ENCODE assay signal across 10 cellular contexts in the genomic region with DNA sequence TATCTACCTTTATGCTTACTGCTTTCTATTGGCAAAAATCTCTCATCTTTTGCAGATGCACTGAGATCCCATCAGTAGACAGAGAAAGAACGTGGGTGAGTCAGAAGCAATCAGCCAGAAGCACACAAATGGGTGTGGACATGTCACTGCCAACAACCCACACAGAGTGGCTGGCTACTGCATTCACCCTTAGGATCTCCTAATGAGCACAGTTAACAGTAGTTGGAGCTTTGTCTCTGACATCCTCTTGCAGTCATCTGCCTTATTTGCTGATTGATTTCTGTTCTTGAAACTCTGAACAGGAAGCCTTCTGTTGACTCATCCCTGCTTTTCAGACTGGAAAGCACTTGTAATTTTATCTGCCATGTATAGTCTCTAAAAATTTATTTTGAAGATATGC.
DNase-seq lines count a peak whose midpoint lies in the region; ATAC-seq, FAIRE-seq and TF ChIP-seq lines count a peak whose summit lies in the region.
"Had no signal": no experiment of that assay in that cellular context is flagged by ENCODE, and none has a peak within 500 bp of the region (broad histone marks: within the 10 kb centered on the region; RNA-seq: fewer than 3 reads in every experiment).

No MANE protein-coding gene starts in this region.

- TF ChIP-seq RAD21 in GM12878 (IDR thresholded peaks at IDR 0.05; ENCODE audit: insufficient read depth, low read depth, low read length), result no peak; the same call in 1 of the 2 replicates

- no peak for TF ChIP-seq POLR2A in GM12878 (IDR thresholded peaks at IDR 0.05; ENCODE audit: low read depth, low read length)

- no peaks in the 10 kb centered on the region for H3F3A ChIP-seq in Loucy (ENCODE audit: low read depth)

- CTCF ChIA-PET in A673 (lab: Charles Lee), result no interaction called here
- CTCF ChIA-PET in GM12878 (lab: Yijun Ruan, JAX), result interaction anchor here (1.0 to 3.5 kb wide), 7 partner anchors 11 to 75 kb away, joined by 3 to 15 read pairs (median 4); no protein-coding TSS in a partner anchor

- 4% methylated on average over 1 of the region's 1 CpG for WGBS in GM12878 (ENCODE audit: insufficient coverage, insufficient replicate concordance, low lambda C conversion rate, missing lambda C conversion rate)
- WGBS in hepatocyte (ENCODE audit: low lambda C conversion rate, missing lambda C conversion rate), result 24% methylated on average over 1 of the region's 1 CpG

- in situ Hi-C loops in GM12878 (cut with MboI), result no loop called here

- H3K4me2 ChIP-seq in Loucy (ENCODE audit: low read depth, low read length, poor library complexity, severe bottlenecking) (peak overlapping the region; percentile 11), GM12878 (ENCODE audit: control insufficient read depth, insufficient read depth) (peak overlapping the region; percentile 22; the same call in 1 of the 2 replicates), hepatocyte (no peak overlapping the region)

- SMC1A ChIA-PET in GM12878 (lab: Charles Lee; ENCODE audit: uncharacterized antibody, unreplicated experiment), result interaction anchor here (0.7 to 2.5 kb wide), 11 partner anchors 12 to 133 kb away, joined by 3 to 18 read pairs (median 4); no protein-coding TSS in a partner anchor

- peak; percentile 33 to 47; a peak in 1 of 4 replicates for TF ChIP-seq EP300 in GM12878 (IDR thresholded peaks at IDR 0.05; ENCODE audit: borderline replicate concordance in 1 of 2, control insufficient read depth in 1 of 2, low read depth in 2 of 2, low read length in 2 of 2)

- H3K4me3 ChIP-seq in A673 (ENCODE audit: low read depth, low read length, poor library complexity, severe bottlenecking) (no peak overlapping the region), GM06990 (replicated peaks; ENCODE audit: low read depth, low read length) (no peak overlapping the region), Loucy (ENCODE audit: low read length, poor library complexity, severe bottlenecking) (no peak overlapping the region), GM12878 (no peak overlapping the region), BE2C (ENCODE audit: low read depth, low read length) (no peak overlapping the region), hepatocyte (no peak overlapping the region)

- H3K79me2 ChIP-seq in Loucy (ENCODE audit: insufficient read depth, low read length) (no peaks in the 10 kb centered on the region; the same call in 1 of the 2 replicates), GM12878 (ENCODE audit: control insufficient read depth, insufficient read depth, low read length) (no peaks in the 10 kb centered on the region), hepatocyte (no peaks in the 10 kb centered on the region)

- no peaks in the 10 kb centered on the region for H3K4me1 ChIP-seq in A673 (ENCODE audit: insufficient read depth, low read length, poor library complexity, severe bottlenecking)
- H3K4me1 ChIP-seq in Loucy (ENCODE audit: insufficient read depth, low read length, poor library complexity, severe bottlenecking), result peaks cover 46% of the 10 kb centered on the region
- H3K4me1 ChIP-seq in GM12878 (ENCODE audit: control insufficient read depth, insufficient read depth, low read length), result no peaks in the 10 kb centered on the region
- H3K4me1 ChIP-seq in BE2C, result no peaks in the 10 kb centered on the region
- no peaks in the 10 kb centered on the region for H3K4me1 ChIP-seq in hepatocyte (ENCODE audit: insufficient read depth)

- no peaks in the 10 kb centered on the region for H3K36me3 ChIP-seq in A673 (ENCODE audit: insufficient read depth, low read length, poor library complexity, severe bottlenecking)
- no peaks in the 10 kb centered on the region for H3K36me3 ChIP-seq in GM06990 (ENCODE audit: control insufficient read depth, insufficient read depth, low read length)
- H3K36me3 ChIP-seq in Loucy (ENCODE audit: insufficient read depth, low read length), result no peaks in the 10 kb centered on the region
- no peaks in the 10 kb centered on the region for H3K36me3 ChIP-seq in GM12878 (ENCODE audit: control insufficient read depth in 2 of 2, insufficient read depth in 2 of 2, low read length in 1 of 2)
- H3K36me3 ChIP-seq in BE2C, result no peaks in the 10 kb centered on the region
- no peaks in the 10 kb centered on the region for H3K36me3 ChIP-seq in hepatocyte (replicated peaks; ENCODE audit: insufficient read depth, low read depth)

- BruUV-seq in A673 (replicated peaks; lab: Mats Ljungman, UMichigan) (no TSS peak), GM12878 (replicated peaks; lab: Mats Ljungman, UMichigan) (no TSS peak)

- 0 out of 2 replicates have a peak overlapping the region, but pooled peaks have one; percentile 9 for H2AFZ ChIP-seq in Loucy (ENCODE audit: low read length)
- no peak overlapping the region for H2AFZ ChIP-seq in GM12878 (ENCODE audit: control insufficient read depth, low read depth, low read length)
- H2AFZ ChIP-seq in hepatocyte, result no peak overlapping the region

- POLR2A ChIA-PET in A673 (lab: Charles Lee; ENCODE audit: low non-redundant PET), result no interaction called here
- POLR2A ChIA-PET in GM12878 (lab: Charles Lee), result interaction anchor here (1.0 kb wide), 1 partner anchor 8 kb away, joined by 4 read pairs; no protein-coding TSS in a partner anchor

- TF ChIP-seq CTCF in A673 (conservative IDR thresholded peaks at IDR 0.05; ENCODE audit: low read depth, low read length) (no peak), GM06990 (IDR thresholded peaks at IDR 0.05; ENCODE audit: insufficient read depth, low read length, poor library complexity, severe bottlenecking) (no peak), Loucy (conservative IDR thresholded peaks at IDR 0.05; ENCODE audit: low read length) (no peak), GM12878 (IDR thresholded peaks at IDR 0.05 in 2 of 3, conservative IDR thresholded peaks at IDR 0.05 in 1 of 3; ENCODE audit: control insufficient read depth in 2 of 3, extremely low read depth in 1 of 3, insufficient read depth in 1 of 3, low read depth in 3 of 3, low read length in 3 of 3) (no peak), BE2C (IDR thresholded peaks at IDR 0.05; ENCODE audit: low read depth, low read length) (no peak), hepatocyte (IDR thresholded peaks at IDR 0.05; ENCODE audit: poor library complexity) (no peak)

- H3K9ac ChIP-seq in Loucy (ENCODE audit: low read depth, low read length, poor library complexity, severe bottlenecking) (peak overlapping the region; percentile 1), GM12878 (ENCODE audit: control insufficient read depth, insufficient read depth, low read length) (no peak overlapping the region)

- FAIRE-seq in GM12878 (lab: Jason Lieb, UNC), result no peak
- FAIRE-seq: endothelial cell of umbilical vein had no signal

- H3K9me2 ChIP-seq in Loucy (replicated peaks; ENCODE audit: low read depth, low read length), result no peaks in the 10 kb centered on the region
- no peaks in the 10 kb centered on the region for H3K9me2 ChIP-seq in hepatocyte (replicated peaks; ENCODE audit: insufficient read depth)

- H3K27ac ChIP-seq in A673 (ENCODE audit: low read depth, low read length, poor library complexity, severe bottlenecking) (no peak overlapping the region), GM12878 (ENCODE audit: control insufficient read depth, insufficient read depth) (no peak overlapping the region), hepatocyte (no peak overlapping the region)

- RAD21 ChIA-PET in GM12878 (lab: Charles Lee; ENCODE audit: unreplicated experiment), result interaction anchor here (0.6 to 3.5 kb wide), 4 partner anchors 10 to 117 kb away, joined by 3 to 20 read pairs (median 8); a partner anchor contains a TSS

- no peaks in the 10 kb centered on the region for H3K9me3 ChIP-seq in A673 (ENCODE audit: low read depth, low read length, poor library complexity, severe bottlenecking)
- no peaks in the 10 kb centered on the region for H3K9me3 ChIP-seq in Loucy (ENCODE audit: insufficient read depth, low read depth, low read length)
- no peaks in the 10 kb centered on the region for H3K9me3 ChIP-seq in GM12878 (replicated peaks; ENCODE audit: control insufficient read depth, insufficient read depth, low read length)
- no peaks in the 10 kb centered on the region for H3K9me3 ChIP-seq in BE2C
- H3K9me3 ChIP-seq in hepatocyte (ENCODE audit: low read depth), result no peaks in the 10 kb centered on the region

- peak; percentile 99 for ATAC-seq in GM12878

- no peaks in the 10 kb centered on the region for H3K27me3 ChIP-seq in A673 (replicated peaks; ENCODE audit: insufficient read depth, low read depth, low read length, poor library complexity)
- H3K27me3 ChIP-seq in GM06990 (replicated peaks; ENCODE audit: control insufficient read depth, insufficient read depth, low read length), result no peaks in the 10 kb centered on the region
- H3K27me3 ChIP-seq in Loucy (ENCODE audit: insufficient read depth, low read length, poor library complexity, severe bottlenecking), result no peaks in the 10 kb centered on the region
- H3K27me3 ChIP-seq in GM12878 (replicated peaks in 1 of 2; ENCODE audit: control insufficient read depth in 2 of 2, insufficient read depth in 2 of 2, low read length in 1 of 2), result no peaks in the 10 kb centered on the region
- H3K27me3 ChIP-seq in BE2C, result peaks cover 15% of the 10 kb centered on the region
- H3K27me3 ChIP-seq in hepatocyte, result peaks cover 13% of the 10 kb centered on the region

- H4K20me1 ChIP-seq in Loucy (ENCODE audit: insufficient read depth, low read length, poor library complexity, severe bottlenecking), result no peaks in the 10 kb centered on the region
- H4K20me1 ChIP-seq in GM12878 (ENCODE audit: control insufficient read depth, insufficient read depth), result no peaks in the 10 kb centered on the region
- H4K20me1 ChIP-seq in hepatocyte (ENCODE audit: insufficient read depth, poor library complexity, severe bottlenecking), result no peaks in the 10 kb centered on the region

- intact Hi-C loops in A673 (cut with micrococcal nuclease; ENCODE audit: unreplicated experiment), result no loop called here
- intact Hi-C loops in GM12878 (cut with micrococcal nuclease; ENCODE audit: unreplicated experiment), result loop anchor here (2.0 kb wide), 1 partner anchor 25 kb away; no protein-coding TSS in a partner anchor

- DNase-seq in A673 (ENCODE audit: low spot score), result peak; percentile 19
- DNase-seq in GM06990 (ENCODE audit: extremely low read depth, insufficient read length), result peak; percentile 59
- peak; percentile 64 for DNase-seq in GM12878 (ENCODE audit: low read depth, low spot score)
- no peak for DNase-seq in SW 1271 (lab: John Stamatoyannopoulos, UW)
- no peak for DNase-seq in NK-92 treated with Interleukin-12 subunit alpha and Interleukin-12 subunit beta, amount 100 ng/mL, for 24 hours (lab: John Stamatoyannopoulos, UW)
- no peak for DNase-seq in BE2C
- no peak for DNase-seq in hepatocyte (ENCODE audit: low spot score)
- DNase-seq: aorta had no signal

TF ChIP-seq in GM12878, 131 proteins besides CTCF, POLR2A, EP300 and RAD21 (continues in another document):
- TF ChIP-seq GABPA (IDR thresholded peaks at IDR 0.05; ENCODE audit: low read depth) (0 out of 2 replicates have a peak, but pooled peaks have one; percentile 52), IRF4 (IDR thresholded peaks at IDR 0.05; ENCODE audit: low read depth, low read length) (peak; percentile 58; the same call in 1 of the 2 replicates)

Comparison
In these comparisons a context has a peak if more than half of its experiments do, and no peak if none do; other contexts are left out.
1. DNase-seq: peak in A673 (single experiment), GM06990 (single experiment) and GM12878 (single experiment); none in SW 1271 (0 of 2), NK-92 treated with Interleukin-12 subunit alpha and Interleukin-12 subunit beta, amount 100 ng/mL, for 24 hours (single experiment), BE2C (single experiment) and hepatocyte (single experiment).